25 cellular contexts compared by ENCODE assay signal in the genomic region with DNA sequence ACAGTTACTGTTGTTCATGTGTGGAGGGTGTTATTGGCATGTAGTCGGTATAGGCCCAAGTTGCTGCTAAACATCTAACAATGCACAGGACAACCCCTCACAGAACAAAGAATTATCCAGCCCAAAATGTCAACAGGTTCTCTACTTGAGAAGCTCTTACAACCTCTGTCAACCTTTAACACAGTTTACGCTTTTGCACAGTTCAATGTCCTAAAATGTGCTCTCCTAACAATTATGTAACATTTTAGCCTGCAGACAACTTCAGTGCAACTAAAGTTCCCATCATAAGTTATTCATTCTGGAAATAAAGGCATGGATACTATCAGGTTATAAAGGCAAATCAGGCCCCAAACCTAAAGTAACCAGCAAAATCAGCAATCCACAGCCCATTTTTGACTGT.
DNase-seq lines count a peak whose midpoint lies in the region; ATAC-seq, FAIRE-seq and TF ChIP-seq lines count a peak whose summit lies in the region.
"Had no signal": no experiment of that assay in that cellular context is flagged by ENCODE, and none has a peak within 500 bp of the region (broad histone marks: within the 10 kb centered on the region; RNA-seq: fewer than 3 reads in every experiment).

No MANE protein-coding gene starts in this region.

- peaks cover 27% of the 10 kb centered on the region for H3K4me1 Mint-ChIP-seq in activated naive CD8-positive, alpha-beta T cell treated with anti-CD3 and anti-CD28 coated beads, Interleukin-2, amount 10 ng/mL, durations not matched to agents 7 days and 5 days
- H3K4me1 Mint-ChIP-seq in stimulated activated naive CD8-positive, alpha-beta T cell treated with anti-CD3 and anti-CD28 coated beads, Interleukin-15, amount 100 ng/mL, for 72 hours, result peaks cover 39% of the 10 kb centered on the region
- H3K4me1 Mint-ChIP-seq: CD14-positive monocyte, neural crest cell had no signal

- H3K4me1 ChIP-seq in liver (ENCODE audit: control insufficient read depth in 4 of 4, insufficient read depth in 4 of 4, low read length in 3 of 4), result peaks cover 0 to 4% (median under 1%) of the 10 kb centered on the region in 4 donors
- H3K4me1 ChIP-seq in HepG2 (ENCODE audit: insufficient read depth, low read length), result no peaks in the 10 kb centered on the region
- H3K4me1 ChIP-seq in OCI-LY3 (ENCODE audit: low read length), result peaks cover 70% of the 10 kb centered on the region
- H3K4me1 ChIP-seq: ascending aorta, testis had no signal

- 75% methylated on average over 2 of the region's 2 CpGs for WGBS in liver
- 0% methylated on average over 1 of the region's 2 CpGs for WGBS in HepG2 (ENCODE audit: low lambda C conversion rate)

- TF ChIP-seq CTCF in liver (IDR thresholded peaks at IDR 0.05; ENCODE audit: low read depth, low read length, missing input control), result no peak
- no peak for TF ChIP-seq CTCF in HepG2 (CRISPR knock-in tag; IDR thresholded peaks at IDR 0.05)
- no peak for TF ChIP-seq CTCF in OCI-LY3 (IDR thresholded peaks at IDR 0.05; ENCODE audit: low read depth, low read length)

- H3K4me2 ChIP-seq in HepG2 (ENCODE audit: low read depth, low read length) (no peak overlapping the region), OCI-LY3 (ENCODE audit: low read length) (peak overlapping the region; percentile 77)
- H3K4me2 ChIP-seq: hepatocyte had no signal

- intact Hi-C loops in HepG2 (cut with micrococcal nuclease; ENCODE audit: unreplicated experiment), result no loop called here

- H2AFZ ChIP-seq in HepG2 (ENCODE audit: low read length) (no peak overlapping the region), OCI-LY3 (ENCODE audit: low read depth, low read length) (no peak overlapping the region)
- H2AFZ ChIP-seq: hepatocyte had no signal

- TF ChIP-seq EP300 in HepG2 (IDR thresholded peaks at IDR 0.05; ENCODE audit: low read depth in 2 of 2, low read length in 2 of 2) (no peak), HepG2 (CRISPR knock-in tag; IDR thresholded peaks at IDR 0.05; ENCODE audit: borderline replicate concordance) (no peak)

- H4K20me1 ChIP-seq in HepG2 (ENCODE audit: insufficient read depth, low read length) (no peaks in the 10 kb centered on the region), OCI-LY3 (ENCODE audit: insufficient read depth, low read length) (no peaks in the 10 kb centered on the region)

- H3K36me3 Mint-ChIP-seq in activated naive CD8-positive, alpha-beta T cell treated with anti-CD3 and anti-CD28 coated beads, Interleukin-2, amount 10 ng/mL, durations not matched to agents 7 days and 5 days, result peaks cover 7% of the 10 kb centered on the region
- H3K36me3 Mint-ChIP-seq: CD14-positive monocyte had no signal

- H3K4me3 ChIP-seq in liver (ENCODE audit: low read depth in 1 of 3, low read length in 3 of 3), result no peak overlapping the region
- H3K4me3 ChIP-seq in HepG2 (replicated peaks in 1 of 3; ENCODE audit: insufficient read depth in 1 of 3, low read depth in 2 of 3, low read length in 3 of 3), result no peak overlapping the region
- peak overlapping the region; percentile 31; the same call in 1 of the 2 replicates for H3K4me3 ChIP-seq in OCI-LY3 (ENCODE audit: low read length)
- H3K4me3 ChIP-seq: ascending aorta, hepatocyte, K562, testis had no signal

- no peak for TF ChIP-seq POLR2A in HepG2 (IDR thresholded peaks at IDR 0.05; ENCODE audit: insufficient read depth in 1 of 2, low read depth in 2 of 2, low read length in 2 of 2)

- H3K4me3 Mint-ChIP-seq in activated naive CD8-positive, alpha-beta T cell treated with anti-CD3 and anti-CD28 coated beads, Interleukin-2, amount 10 ng/mL, durations not matched to agents 7 days and 5 days, result no peak overlapping the region
- no peak overlapping the region for H3K4me3 Mint-ChIP-seq in stimulated activated naive CD8-positive, alpha-beta T cell treated with anti-CD3 and anti-CD28 coated beads, Interleukin-15, amount 100 ng/mL, for 72 hours
- H3K4me3 Mint-ChIP-seq: CD14-positive monocyte, neural crest cell had no signal

- H3K27me3 ChIP-seq in liver (ENCODE audit: control insufficient read depth in 4 of 4, insufficient read depth in 4 of 4, low read length in 3 of 4) (no peaks in the 10 kb centered on the region), HepG2 (ENCODE audit: control insufficient read depth in 1 of 2, insufficient read depth in 2 of 2, low read length in 2 of 2) (no peaks in the 10 kb centered on the region), OCI-LY3 (ENCODE audit: low read depth, low read length) (no peaks in the 10 kb centered on the region)
- H3K27me3 ChIP-seq: ascending aorta, hepatocyte, testis had no signal

- no TSS peak for BruUV-seq in HepG2 (replicated peaks; lab: Mats Ljungman, UMichigan)

- FAIRE-seq in HepG2 (lab: Jason Lieb, UNC), result no peak
- FAIRE-seq: frontal cortex, K562 had no signal

- H3K36me3 ChIP-seq in liver (ENCODE audit: control insufficient read depth in 4 of 4, insufficient read depth in 3 of 4, low read depth in 1 of 4, low read length in 3 of 4) (no peaks in the 10 kb centered on the region), HepG2 (replicated peaks in 1 of 2; ENCODE audit: control insufficient read depth in 1 of 2, insufficient read depth in 2 of 2, low read length in 2 of 2) (no peaks in the 10 kb centered on the region), OCI-LY3 (replicated peaks; ENCODE audit: low read depth, low read length) (no peaks in the 10 kb centered on the region)
- H3K36me3 ChIP-seq: ascending aorta had no signal

- H3K27ac ChIP-seq in liver (ENCODE audit: low read depth in 1 of 2, low read length in 2 of 2) (no peak overlapping the region), HepG2 (ENCODE audit: extremely low read length, insufficient read depth, low read length) (no peak overlapping the region), OCI-LY3 (ENCODE audit: low read length) (peak overlapping the region; percentile 100)
- H3K27ac ChIP-seq: ascending aorta, hepatocyte, testis had no signal

- POLR2A ChIA-PET in HepG2 (lab: Yijun Ruan, JAX), result no interaction called here
- POLR2A ChIA-PET in activated naive CD8-positive, alpha-beta T cell treated with anti-CD3 and anti-CD28 coated beads, Interleukin-2, amount 10 ng/mL, durations not matched to agents 7 days and 5 days (lab: Charles Lee), result interaction anchor here (1.2 kb wide), 1 partner anchor 46 kb away, joined by 3 read pairs; no protein-coding TSS in a partner anchor

- ATAC-seq in HepG2, result no peak
- no peak for ATAC-seq in activated naive CD8-positive, alpha-beta T cell treated with anti-CD3 and anti-CD28 coated beads, Interleukin-2, amount 10 ng/mL, durations not matched to agents 7 days and 5 days (ENCODE audit: low read depth)
- no peak for ATAC-seq in stimulated activated naive CD8-positive, alpha-beta T cell treated with anti-CD3 and anti-CD28 coated beads, Interleukin-15, amount 100 ng/mL, for 72 hours
- ATAC-seq: K562, Right ventricle myocardium inferior had no signal

- H3K27me3 Mint-ChIP-seq in activated naive CD8-positive, alpha-beta T cell treated with anti-CD3 and anti-CD28 coated beads, Interleukin-2, amount 10 ng/mL, durations not matched to agents 7 days and 5 days, result no peaks in the 10 kb centered on the region
- no peaks in the 10 kb centered on the region for H3K27me3 Mint-ChIP-seq in stimulated activated naive CD8-positive, alpha-beta T cell treated with anti-CD3 and anti-CD28 coated beads, Interleukin-15, amount 100 ng/mL, for 72 hours

- TF ChIP-seq RAD21 in liver (IDR thresholded peaks at IDR 0.05) (no peak), HepG2 (CRISPR knock-in tag; IDR thresholded peaks at IDR 0.05) (no peak)

- no peak for DNase-seq in HepG2 (ENCODE audit: low spot score)
- DNase-seq in activated naive CD8-positive, alpha-beta T cell treated with anti-CD3 and anti-CD28 coated beads, Interleukin-2, amount 10 ng/mL, durations not matched to agents 7 days and 5 days, result no peak
- DNase-seq in stimulated activated naive CD8-positive, alpha-beta T cell treated with anti-CD3 and anti-CD28 coated beads, Interleukin-15, amount 100 ng/mL, for 72 hours, result no peak
- DNase-seq in KBM-7, result no peak
- DNase-seq in 8988T, result no peak
- DNase-seq in NCI-H1092 treated with DMSO at 0.1 percent for 48 hours (lab: John Stamatoyannopoulos, UW), result no peak
- DNase-seq: activated CD4-positive, alpha-beta T cell treated with anti-CD3 and anti-CD28 coated beads for 1 hour; activated CD8-positive, alpha-beta memory T cell treated with anti-CD3 and anti-CD28 coated beads, Interleukin-2, amount 50 U/mL, for 4 hours; central memory CD4-positive, alpha-beta T cell; erythroblast; H7; NCI-H187; NCI-H2227 treated with DMSO at 0.1 percent for 48 hours; NCI-H774; OCI-M1; testis had no signal

- H3K9me3 ChIP-seq in liver (ENCODE audit: control insufficient read depth in 4 of 4, low read length in 3 of 4) (no peaks in the 10 kb centered on the region), HepG2 (ENCODE audit: low read length) (no peaks in the 10 kb centered on the region), OCI-LY3 (ENCODE audit: insufficient read depth, low read length) (no peaks in the 10 kb centered on the region)
- H3K9me3 ChIP-seq: ascending aorta, testis had no signal

- H3K9ac ChIP-seq in liver (ENCODE audit: low read depth in 1 of 2, low read length in 2 of 2) (no peak overlapping the region), HepG2 (ENCODE audit: insufficient read depth, low read depth, low read length) (no peak overlapping the region), OCI-LY3 (ENCODE audit: low read length) (peak overlapping the region; percentile 47; the same call in 1 of the 2 replicates)

- CTCF ChIA-PET in HepG2 (lab: Yijun Ruan, JAX; ENCODE audit: low intra/inter-chr PET ratio, low total read pairs), result no interaction called here

- H3K27ac Mint-ChIP-seq in activated naive CD8-positive, alpha-beta T cell treated with anti-CD3 and anti-CD28 coated beads, Interleukin-2, amount 10 ng/mL, durations not matched to agents 7 days and 5 days, result peak overlapping the region; percentile 76
- H3K27ac Mint-ChIP-seq in stimulated activated naive CD8-positive, alpha-beta T cell treated with anti-CD3 and anti-CD28 coated beads, Interleukin-15, amount 100 ng/mL, for 72 hours, result peak overlapping the region; percentile 61 to 71
- H3K27ac Mint-ChIP-seq: CD14-positive monocyte had no signal

- in situ Hi-C loops in HepG2 (cut with HindIII; ENCODE audit: extremely low pct_ligation_motif_present, low pct_unique_long_range_greater_than_20kb) (no loop called here), KBM-7 (cut with MboI; ENCODE audit: low pct_unique_long_range_greater_than_20kb, low sequenced_read_pairs) (no loop called here)

- peaks cover 5% of the 10 kb centered on the region for H3K9me3 Mint-ChIP-seq in activated naive CD8-positive, alpha-beta T cell treated with anti-CD3 and anti-CD28 coated beads, Interleukin-2, amount 10 ng/mL, durations not matched to agents 7 days and 5 days
- H3K9me3 Mint-ChIP-seq in stimulated activated naive CD8-positive, alpha-beta T cell treated with anti-CD3 and anti-CD28 coated beads, Interleukin-15, amount 100 ng/mL, for 72 hours, result peaks cover 0 to 7% of the 10 kb centered on the region in 2 donors

- no peaks in the 10 kb centered on the region for H3K79me2 ChIP-seq in HepG2 (ENCODE audit: insufficient read depth, low read length)
- H3K79me2 ChIP-seq in OCI-LY3 (ENCODE audit: low read length), result no peaks in the 10 kb centered on the region
- H3K79me2 ChIP-seq: hepatocyte had no signal

TF ChIP-seq in HepG2, 621 proteins besides CTCF, POLR2A, EP300 and RAD21:
- no peak for TF ChIP-seq CEBPG (CRISPR knock-in tag; IDR thresholded peaks at IDR 0.05)
- TF ChIP-seq SOX5 (CRISPR knock-in tag; IDR thresholded peaks at IDR 0.05; ENCODE audit: borderline replicate concordance), result no peak
TF ChIP-seq in HepG2: peak in this region for 0.
